Comparison of ENCODE assay signal across 9 cellular contexts in the genomic region with DNA sequence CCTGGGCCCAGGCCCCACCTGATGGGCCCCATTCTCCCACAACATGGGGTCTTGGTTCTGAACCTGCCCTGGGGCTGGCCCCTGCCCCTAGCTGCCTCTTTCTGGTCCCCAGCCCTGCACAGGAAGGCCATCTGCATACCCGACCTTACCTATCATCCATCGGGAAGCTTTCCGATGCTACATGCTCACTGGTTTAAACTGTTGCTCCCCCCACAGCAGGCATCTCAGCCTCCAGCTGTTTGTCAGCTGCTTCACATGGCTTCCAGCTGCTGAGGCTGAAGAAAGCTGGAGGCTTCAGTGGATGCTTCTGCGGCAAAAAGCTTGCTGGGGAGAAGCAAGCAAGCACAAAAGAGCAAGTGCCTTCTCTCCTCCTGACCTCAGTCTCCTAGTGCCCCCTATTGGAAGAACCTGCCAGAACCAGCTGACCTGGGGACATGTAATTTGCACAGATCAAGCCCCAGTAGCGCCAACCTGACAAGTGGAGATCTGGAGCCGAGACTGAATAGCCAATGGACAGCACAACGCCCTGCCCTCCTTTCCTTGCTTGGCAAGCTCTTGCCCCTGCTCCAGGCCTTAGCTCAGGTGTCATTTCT. TPM values are rescaled to one million over a fixed set of nuclear protein-coding genes. Genes with fewer than 3 reads are reported as not detected.
A peak's percentile ranks its signal among the peaks of the same experiment; 100 is the strongest.
DNase-seq lines count a peak whose midpoint lies in the region; ATAC-seq and TF ChIP-seq lines count a peak whose summit lies in the region.
"Had no signal": no experiment of that assay in that cellular context is flagged by ENCODE, and none has a peak within 500 bp of the region (broad histone marks: within the 10 kb centered on the region; RNA-seq: fewer than 3 reads in every experiment).

No MANE protein-coding gene starts in this region.

- no peaks in the 10 kb centered on the region for H3K36me3 ChIP-seq in transverse colon

- no peak overlapping the region for H3K4me3 Mint-ChIP-seq in activated T-cell treated with anti-CD3 and anti-CD28 coated beads, Interleukin-2, amount 50 U/mL, for 72 hours
- no peak overlapping the region for H3K4me3 Mint-ChIP-seq in activated CD8-positive, alpha-beta T cell treated with anti-CD3 and anti-CD28 coated beads, Interleukin-2, amount 10 ng/mL, durations not matched to agents 7 days and 5 days
- H3K4me3 Mint-ChIP-seq: stimulated activated naive CD8-positive, alpha-beta T cell treated with anti-CD3 and anti-CD28 coated beads, Interleukin-15, Interleukin-2, amounts not matched to agents 100 ng/mL and 50 ng/mL, for 24 hours had no signal

- no peaks in the 10 kb centered on the region for H3K27me3 ChIP-seq in transverse colon

- H3K9me3 Mint-ChIP-seq in activated T-cell treated with anti-CD3 and anti-CD28 coated beads, Interleukin-2, amount 50 U/mL, for 72 hours, result peaks cover 0 to 3% of the 10 kb centered on the region in 2 donors
- H3K9me3 Mint-ChIP-seq in activated CD8-positive, alpha-beta T cell treated with anti-CD3 and anti-CD28 coated beads, Interleukin-2, amount 10 ng/mL, durations not matched to agents 7 days and 5 days (ENCODE audit: insufficient read depth), result no peaks in the 10 kb centered on the region
- H3K9me3 Mint-ChIP-seq: stimulated activated naive CD8-positive, alpha-beta T cell treated with anti-CD3 and anti-CD28 coated beads, Interleukin-15, Interleukin-2, amounts not matched to agents 100 ng/mL and 50 ng/mL, for 24 hours had no signal

- no peaks in the 10 kb centered on the region for H3K9me3 ChIP-seq in transverse colon

- no peak overlapping the region for H3K27ac Mint-ChIP-seq in activated T-cell treated with anti-CD3 and anti-CD28 coated beads, Interleukin-2, amount 50 U/mL, for 72 hours
- no peak overlapping the region for H3K27ac Mint-ChIP-seq in activated CD8-positive, alpha-beta T cell treated with anti-CD3 and anti-CD28 coated beads, Interleukin-2, amount 10 ng/mL, durations not matched to agents 7 days and 5 days
- H3K27ac Mint-ChIP-seq: stimulated activated naive CD8-positive, alpha-beta T cell treated with anti-CD3 and anti-CD28 coated beads, Interleukin-15, Interleukin-2, amounts not matched to agents 100 ng/mL and 50 ng/mL, for 24 hours had no signal

- POLR2A ChIA-PET in activated CD8-positive, alpha-beta T cell treated with anti-CD3 and anti-CD28 coated beads, Interleukin-2, amount 10 ng/mL, durations not matched to agents 7 days and 5 days (lab: Charles Lee), result no interaction called here

- H3K4me1 Mint-ChIP-seq in activated T-cell treated with anti-CD3 and anti-CD28 coated beads, Interleukin-2, amount 50 U/mL, for 72 hours (ENCODE audit: low read depth), result peaks cover 11% of the 10 kb centered on the region
- H3K4me1 Mint-ChIP-seq in activated CD8-positive, alpha-beta T cell treated with anti-CD3 and anti-CD28 coated beads, Interleukin-2, amount 10 ng/mL, durations not matched to agents 7 days and 5 days (ENCODE audit: low read depth), result peaks cover 19% of the 10 kb centered on the region

- peaks cover 27 to 51% (median 34%) of the 10 kb centered on the region in 4 donors for H3K4me1 ChIP-seq in transverse colon

- CTCF ChIA-PET in activated CD8-positive, alpha-beta T cell treated with anti-CD3 and anti-CD28 coated beads, Interleukin-2, amount 10 ng/mL, durations not matched to agents 7 days and 5 days (lab: Charles Lee), result interaction anchor here (0.6 to 8.6 kb wide), 16 partner anchors 10 to 385 kb away, joined by 3 to 82 read pairs (median 3); no protein-coding TSS in a partner anchor

- DNase-seq in activated T-cell treated with anti-CD3 and anti-CD28 coated beads, Interleukin-2, amount 50 U/mL, for 72 hours, result peak; percentile 18 to 19
- DNase-seq in activated T-cell treated with anti-CD3 and anti-CD28 coated beads for 4 hours, result no peak
- DNase-seq in activated CD8-positive, alpha-beta T cell treated with anti-CD3 and anti-CD28 coated beads, Interleukin-2, amount 10 ng/mL, durations not matched to agents 7 days and 5 days, result peak; percentile 50
- DNase-seq in iPS-NIHi7 (ENCODE audit: extremely low spot score), result peak; percentile 66
- peak; percentile 25 for DNase-seq in transverse colon
- no peak for DNase-seq in NCI-H187 treated with DMSO at 0.1 percent for 48 hours (lab: John Stamatoyannopoulos, UW)
- DNase-seq in stimulated activated CD4-positive, alpha-beta T cell treated with anti-CD3 and anti-CD28 coated beads, Interleukin-4, amount 100 ng/mL, for 4 hours, result no peak
- DNase-seq in cortex of kidney (lab: John Stamatoyannopoulos, UW), result no peak

- no peak for TF ChIP-seq CTCF in transverse colon (IDR thresholded peaks at IDR 0.05)

- no peak for TF ChIP-seq EP300 in transverse colon (IDR thresholded peaks at IDR 0.05; ENCODE audit: low read depth)

- TF ChIP-seq POLR2A in transverse colon (IDR thresholded peaks at IDR 0.05), result no peak

- H3K4me3 ChIP-seq in transverse colon, result no peak overlapping the region

- intact Hi-C loops in transverse colon (cut with DNase I; ENCODE audit: low total_unique reads), result no loop called here

- peak in 1 of 2 donors; percentile 38 for ATAC-seq in activated T-cell treated with anti-CD3 and anti-CD28 coated beads, Interleukin-2, amount 50 U/mL, for 72 hours (replicated peaks in 1 of 2)
- no peak for ATAC-seq in activated CD8-positive, alpha-beta T cell treated with anti-CD3 and anti-CD28 coated beads, Interleukin-2, amount 10 ng/mL, durations not matched to agents 7 days and 5 days

- 76 to 81% methylated on average over 3 to 6 of the region's 7 CpGs for WGBS in transverse colon (ENCODE audit: low coverage in 1 of 2), 2 donors

- H3K27ac ChIP-seq in transverse colon, result peak overlapping the region; percentile 65 to 86 (median 80)

- H3K36me3 Mint-ChIP-seq in activated T-cell treated with anti-CD3 and anti-CD28 coated beads, Interleukin-2, amount 50 U/mL, for 72 hours (ENCODE audit: insufficient read depth in 2 of 2), result peaks cover 1 to 2% of the 10 kb centered on the region in 2 donors
- H3K36me3 Mint-ChIP-seq in activated CD8-positive, alpha-beta T cell treated with anti-CD3 and anti-CD28 coated beads, Interleukin-2, amount 10 ng/mL, durations not matched to agents 7 days and 5 days (ENCODE audit: low read depth), result no peaks in the 10 kb centered on the region

- in situ Hi-C loops in transverse colon (cut with MboI; ENCODE audit: low pct_ligation_motif_present in 1 of 4, low pct_unique_long_range_greater_than_20kb in 1 of 4, low sequenced_read_pairs in 3 of 4), result no loop called here

- peaks cover 6% of the 10 kb centered on the region for H3K27me3 Mint-ChIP-seq in activated T-cell treated with anti-CD3 and anti-CD28 coated beads, Interleukin-2, amount 50 U/mL, for 72 hours (ENCODE audit: low read depth)
- peaks cover 6% of the 10 kb centered on the region for H3K27me3 Mint-ChIP-seq in activated CD8-positive, alpha-beta T cell treated with anti-CD3 and anti-CD28 coated beads, Interleukin-2, amount 10 ng/mL, durations not matched to agents 7 days and 5 days (ENCODE audit: low read depth)
- H3K27me3 Mint-ChIP-seq: stimulated activated naive CD8-positive, alpha-beta T cell treated with anti-CD3 and anti-CD28 coated beads, Interleukin-15, Interleukin-2, amounts not matched to agents 100 ng/mL and 50 ng/mL, for 24 hours had no signal

RNA-seq across cellular contexts. Expression of a gene that starts 24.1 kb away (rescaled TPM):
- total RNA-seq in activated T-cell treated with anti-CD3 and anti-CD28 coated beads, Interleukin-2, amount 50 U/mL, for 72 hours, result 10 to 100 TPM; 17.5 to 44.7 TPM
- total RNA-seq in activated CD8-positive, alpha-beta T cell treated with anti-CD3 and anti-CD28 coated beads, Interleukin-2, amount 10 ng/mL, durations not matched to agents 7 days and 5 days, result 1 to 10 TPM; 1.2 to 1.3 TPM
- 100 to 1,000 TPM; 360 to 732 (median 532) TPM for total RNA-seq in transverse colon

Comparison
In these comparisons a context has a peak if more than half of its experiments do, and no peak if none do; other contexts are left out.
1. DNase-seq: peak in activated T-cell treated with anti-CD3 and anti-CD28 coated beads, Interleukin-2, amount 50 U/mL, for 72 hours (2 of 2), activated CD8-positive, alpha-beta T cell treated with anti-CD3 and anti-CD28 coated beads, Interleukin-2, amount 10 ng/mL, durations not matched to agents 7 days and 5 days (single experiment), iPS-NIHi7 (single experiment) and transverse colon (single experiment); none in activated T-cell treated with anti-CD3 and anti-CD28 coated beads for 4 hours (single experiment), NCI-H187 treated with DMSO at 0.1 percent for 48 hours (single experiment), stimulated activated CD4-positive, alpha-beta T cell treated with anti-CD3 and anti-CD28 coated beads, Interleukin-4, amount 100 ng/mL, for 4 hours (0 of 2) and cortex of kidney (single experiment).
2. RNA of a gene that starts 24.1 kb away (total RNA-seq): 360 to 732 TPM in transverse colon; 17.5 to 44.7 TPM in activated T-cell treated with anti-CD3 and anti-CD28 coated beads, Interleukin-2, amount 50 U/mL, for 72 hours and 1.2 to 1.3 TPM in activated CD8-positive, alpha-beta T cell treated with anti-CD3 and anti-CD28 coated beads, Interleukin-2, amount 10 ng/mL, durations not matched to agents 7 days and 5 days; every median in the first group is over 4 times any median in the second.